ENCODE assay signal across 19 cellular contexts in genomic region chr1:59804301-59804700, GRCh38. TPM values are rescaled to one million over a fixed set of nuclear protein-coding genes. Genes with fewer than 3 reads are reported as not detected.
DNase-seq lines count a peak whose midpoint lies in the region; FAIRE-seq and TF ChIP-seq lines count a peak whose summit lies in the region.
"Had no signal": no experiment of that assay in that cellular context is flagged by ENCODE, and none has a peak within 500 bp of the region (broad histone marks: within the 10 kb centered on the region; RNA-seq: fewer than 3 reads in every experiment).

No MANE protein-coding gene starts in this region.

- H4K20me1 ChIP-seq in endothelial cell of umbilical vein (replicated peaks; ENCODE audit: control insufficient read depth, extremely low read depth, insufficient read depth, low read length): no peaks in the 10 kb centered on the region

- DNase-seq in endothelial cell of umbilical vein (ENCODE audit: low read depth, low spot score): peak; percentile 16
- peak; percentile 62 for DNase-seq in renal cortical epithelial cell (ENCODE audit: low read depth)
- DNase-seq in stimulated activated CD4-positive, alpha-beta T cell treated with anti-CD3 and anti-CD28 coated beads, Interleukin-1b, Interleukin-23, amount 100 ng/mL, for 48 hours: no peak
- DNase-seq in stimulated activated naive CD4-positive, alpha-beta T cell treated with Interleukin-2 at 50 U/mL for 16 hours (lab: John Stamatoyannopoulos, UW): no peak
- no peak for DNase-seq in HCEC 1CT
- DNase-seq: C1 segment of cervical spinal cord; Calu3; CD4-positive, alpha-beta memory T cell; COR-L47; DMS79 treated with DMSO at 0.1 percent for 48 hours; GF-D8; H9; HFFc6 had no signal

- TF ChIP-seq CTCF in VCaP (conservative IDR thresholded peaks at IDR 0.05): no peak
- no peak for TF ChIP-seq CTCF in endothelial cell of umbilical vein (IDR thresholded peaks at IDR 0.05; ENCODE audit: extremely low read depth in 1 of 2, insufficient read depth in 1 of 2, low read depth in 1 of 2, low read length in 2 of 2)

- no peak overlapping the region for H3K4me3 ChIP-seq in endothelial cell of umbilical vein (replicated peaks in 1 of 3; ENCODE audit: insufficient read depth in 1 of 3, low read depth in 1 of 3, low read length in 3 of 3)
- H3K4me3 ChIP-seq: GM23338 had no signal

- FAIRE-seq in endothelial cell of umbilical vein (lab: Jason Lieb, UNC): no peak
- FAIRE-seq: GM12891 had no signal

- H3K27ac ChIP-seq in VCaP (peak overlapping the region; percentile 42; the same call in 1 of the 2 replicates), endothelial cell of umbilical vein (ENCODE audit: insufficient read depth, low read depth, low read length) (no peak overlapping the region)

- no peak for TF ChIP-seq POLR2A in endothelial cell of umbilical vein (IDR thresholded peaks at IDR 0.05; ENCODE audit: low read depth, low read length)

- no TSS peak for BruUV-seq in endothelial cell of umbilical vein (replicated peaks; lab: Mats Ljungman, UMichigan)

- H3K79me2 ChIP-seq in endothelial cell of umbilical vein (ENCODE audit: control insufficient read depth, insufficient read depth, low read length): no peaks in the 10 kb centered on the region

- H3K27me3 ChIP-seq in endothelial cell of umbilical vein (ENCODE audit: control insufficient read depth in 2 of 2, insufficient read depth in 2 of 2, low read length in 2 of 2): peaks cover 0 to 7% of the 10 kb centered on the region in 2 experiments

- H2AFZ ChIP-seq in endothelial cell of umbilical vein (ENCODE audit: low read depth, low read length): no peak overlapping the region
- H2AFZ ChIP-seq: GM23338 had no signal

- H3K4me2 ChIP-seq in endothelial cell of umbilical vein (ENCODE audit: insufficient read depth, low read length): no peak overlapping the region
- H3K4me2 ChIP-seq: GM23338 had no signal

- CTCF ChIA-PET in endothelial cell of umbilical vein (lab: Charles Lee): no interaction called here

- POLR2A ChIA-PET in endothelial cell of umbilical vein (lab: Charles Lee): no interaction called here

- dilution Hi-C loops in endothelial cell of umbilical vein (cut with MboI; ENCODE audit: extremely low pct_ligation_motif_present, low sequenced_read_pairs): no loop called here

- no peaks in the 10 kb centered on the region for H3K36me3 ChIP-seq in endothelial cell of umbilical vein (ENCODE audit: control insufficient read depth in 2 of 2, extremely low read depth in 1 of 2, insufficient read depth in 2 of 2, low read length in 2 of 2)

- H3K9me1 ChIP-seq in endothelial cell of umbilical vein (replicated peaks; ENCODE audit: control insufficient read depth, extremely low read depth, insufficient read depth, low read length): no peaks in the 10 kb centered on the region

- no peak overlapping the region for H3K9ac ChIP-seq in endothelial cell of umbilical vein (replicated peaks; ENCODE audit: extremely low read depth, insufficient read depth, low read length)

- no peaks in the 10 kb centered on the region for H3K4me1 ChIP-seq in endothelial cell of umbilical vein (ENCODE audit: control insufficient read depth, extremely low read depth, insufficient read depth, low read length)

- intact Hi-C loops in endothelial cell of umbilical vein (cut with micrococcal nuclease): no loop called here

- no peaks in the 10 kb centered on the region for H3K9me3 ChIP-seq in endothelial cell of umbilical vein (replicated peaks; ENCODE audit: control insufficient read depth, insufficient read depth, low read length)

TF ChIP-seq in endothelial cell of umbilical vein, 7 proteins besides CTCF, POLR2A, EP300 and RAD21:
- TF ChIP-seq JUN (IDR thresholded peaks at IDR 0.05; ENCODE audit: borderline replicate concordance, insufficient read depth, insufficient read length, low read depth) (no peak), MYC (IDR thresholded peaks at IDR 0.05; ENCODE audit: low read depth, low read length) (no peak), MAX (IDR thresholded peaks at IDR 0.05; ENCODE audit: insufficient read depth, insufficient read length) (no peak), POLR2AphosphoS5 (IDR thresholded peaks at IDR 0.05; ENCODE audit: insufficient read depth, low read depth, low read length) (no peak), GATA2 (IDR thresholded peaks at IDR 0.05; ENCODE audit: insufficient read depth, insufficient read length, low read depth, low read length) (no peak), EZH2 (IDR thresholded peaks at IDR 0.05; ENCODE audit: borderline replicate concordance, low read depth, low read length, severe bottlenecking) (no peak), FOS (IDR thresholded peaks at IDR 0.05; ENCODE audit: borderline replicate concordance, insufficient read depth, low read length) (no peak)
TF ChIP-seq in endothelial cell of umbilical vein: peak in this region for 0.

RNA-seq across cellular contexts. Expression of gene HOOK1, which starts 10.4 kb away (rescaled TPM):
- total RNA-seq in endothelial cell of umbilical vein: not detected in 2 replicates
- polyA plus RNA-seq in endothelial cell of umbilical vein: not detected in 2 replicates
- not detected in 2 replicates for polyA plus RNA-seq in endothelial cell of umbilical vein (2011; cell fraction: cytosol; rRNA removed)
- 0.04 TPM in 1 of 2 replicates, not detected in the other for polyA plus RNA-seq in endothelial cell of umbilical vein (2011; cell fraction: nucleus; rRNA removed)
- polyA plus RNA-seq in endothelial cell of umbilical vein (2012): not detected in 2 replicates
- not detected in 2 replicates for polyA minus RNA-seq in endothelial cell of umbilical vein
- polyA minus RNA-seq in endothelial cell of umbilical vein (2011; cell fraction: cytosol; rRNA and poly(A)+ RNA removed): 1.9 TPM
- not detected in 2 replicates for polyA minus RNA-seq in endothelial cell of umbilical vein (2011; cell fraction: nucleus; rRNA and poly(A)+ RNA removed)
- 18.6 and 45.2 TPM in 2 replicates for total RNA-seq in renal cortical epithelial cell
- total RNA-seq: A172, G401, HFFc6 had no signal
- polyA plus RNA-seq: BJ had no signal

Comparison
In these comparisons a context has a peak if more than half of its experiments do, and no peak if none do; other contexts are left out.
1. DNase-seq: peak in endothelial cell of umbilical vein (single experiment) and renal cortical epithelial cell (single experiment); none in stimulated activated CD4-positive, alpha-beta T cell treated with anti-CD3 and anti-CD28 coated beads, Interleukin-1b, Interleukin-23, amount 100 ng/mL, for 48 hours (single experiment), stimulated activated naive CD4-positive, alpha-beta T cell treated with Interleukin-2 at 50 U/mL for 16 hours (single experiment) and HCEC 1CT (single experiment).
2. RNA of gene HOOK1, which starts 10.4 kb away (total RNA-seq): 18.6 to 45.2 TPM in renal cortical epithelial cell; not detected in endothelial cell of umbilical vein; every median in the first group is over 10 times any median in the second.